Comparison of ENCODE assay signal across 16 cellular contexts in the genomic region with DNA sequence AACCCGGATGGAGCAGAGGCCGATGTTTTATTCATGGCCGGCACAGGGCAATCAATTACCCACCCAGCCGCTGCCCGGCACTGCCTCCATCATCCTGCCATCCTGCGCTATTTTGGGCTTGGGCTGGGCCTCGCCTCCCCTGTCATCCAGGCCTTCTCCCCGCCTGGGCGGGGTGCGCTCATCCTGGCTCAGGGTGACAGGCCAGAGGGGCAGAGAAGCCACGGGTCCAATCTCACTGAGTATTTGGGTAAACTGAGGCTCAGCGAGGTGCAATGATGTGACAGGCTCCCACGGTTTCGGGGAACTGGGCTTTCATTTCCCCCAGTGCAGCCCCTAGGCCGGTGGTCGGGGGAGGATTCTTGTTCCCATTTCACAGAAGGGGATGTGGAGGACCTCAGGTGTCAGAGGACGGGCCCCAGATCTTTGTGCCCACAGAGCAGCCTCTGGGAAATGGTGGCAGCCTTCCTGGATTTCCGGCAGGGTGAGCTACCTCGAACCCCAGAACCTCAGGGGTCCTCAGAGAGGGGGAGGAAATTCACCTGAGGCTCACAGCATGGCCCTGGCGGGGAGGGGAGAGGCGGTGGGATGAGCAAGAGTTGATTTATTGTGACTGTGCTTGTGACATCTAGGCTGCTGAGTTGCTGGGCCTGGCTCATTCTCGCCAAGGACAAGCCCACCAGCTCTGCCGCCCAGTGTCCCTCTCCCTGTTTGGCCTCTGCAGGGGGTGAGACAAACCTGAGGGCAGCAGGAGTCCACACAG. TPM values are rescaled to one million over a fixed set of nuclear protein-coding genes. Genes with fewer than 3 reads are reported as not detected.
"Had no signal": no experiment of that assay in that cellular context is flagged by ENCODE, and none has a peak within 500 bp of the region (broad histone marks: within the 10 kb centered on the region; RNA-seq: fewer than 3 reads in every experiment).

No MANE protein-coding gene starts in this region.

- H3K27ac ChIP-seq: epithelial cell of prostate had no signal

- H3K4me1 ChIP-seq: breast epithelium had no signal

- FAIRE-seq: astrocyte had no signal

- ATAC-seq: activated CD8-positive, alpha-beta T cell treated with anti-CD3 and anti-CD28 coated beads, Interleukin-2, amount 10 ng/mL, durations not matched to agents 7 days and 5 days; activated T-cell treated with anti-CD3 and anti-CD28 coated beads, Interleukin-2, amount 50 U/mL, for 4 hours; natural killer cell treated with Interleukin-12 subunit alpha and Interleukin-12 subunit beta and Interleukin-15 and Interleukin-18, amount 100 ng/mL, for 72 hours; SK-N-SH treated with all-trans-retinoic acid at 6 μM for 48 hours; stimulated activated naive CD8-positive, alpha-beta T cell treated with anti-CD3 and anti-CD28 coated beads, Interleukin-15, Interleukin-2, amounts not matched to agents 100 U/mL and 50 U/mL, for 24 hours had no signal

- DNase-seq: activated CD4-positive, alpha-beta T cell treated with anti-CD3 and anti-CD28 coated beads, Interleukin-2, amount 10 ng/mL, durations not matched to agents 7 days and 5 days; activated CD8-positive, alpha-beta memory T cell treated with anti-CD3 and anti-CD28 coated beads, Interleukin-2, amount 50 U/mL, for 4 hours; activated CD8-positive, alpha-beta T cell treated with anti-CD3 and anti-CD28 coated beads, Interleukin-2, amount 10 ng/mL, durations not matched to agents 7 days and 5 days; activated naive CD4-positive, alpha-beta T cell treated with anti-CD3 and anti-CD28 coated beads, Interleukin-2, amount 10 ng/mL, durations not matched to agents 7 days and 5 days; activated T-cell treated with anti-CD3 and anti-CD28 coated beads, Interleukin-2, amount 50 U/mL, for 4 hours; foreskin fibroblast; stimulated activated CD4-positive, alpha-beta T cell treated with anti-CD3 and anti-CD28 coated beads, Interleukin-2, amount 100 ng/mL, for 24 hours; stimulated activated naive CD8-positive, alpha-beta T cell treated with anti-CD3 and anti-CD28 coated beads, Interleukin-15, Interleukin-2, amounts not matched to agents 100 U/mL and 50 U/mL, for 24 hours; substantia nigra had no signal

- H3K27me3 ChIP-seq: breast epithelium had no signal

- H3K9me3 ChIP-seq: breast epithelium had no signal

- H3K36me3 ChIP-seq: breast epithelium had no signal

- H3K4me3 ChIP-seq: breast epithelium, lung had no signal

RNA-seq across cellular contexts. Expression of a gene that starts 23.8 kb away (rescaled TPM):
- total RNA-seq: activated CD4-positive, alpha-beta T cell treated with anti-CD3 and anti-CD28 coated beads, Interleukin-2, amount 10 ng/mL, durations not matched to agents 7 days and 5 days; activated CD8-positive, alpha-beta T cell treated with anti-CD3 and anti-CD28 coated beads, Interleukin-2, amount 10 ng/mL, durations not matched to agents 7 days and 5 days; natural killer cell treated with Interleukin-12 subunit alpha and Interleukin-12 subunit beta and Interleukin-15 and Interleukin-18, amount 100 ng/mL, for 72 hours; T-helper 1 cell treated with Interleukin-12 subunit alpha and Interleukin-12 subunit beta and Interleukin-4 antibody, amounts not matched to agents 30 ng/mL and 1 ng/mL, for 36 hours had no signal
